Comparison of ENCODE assay signal across 1 cellular context in the genomic region with DNA sequence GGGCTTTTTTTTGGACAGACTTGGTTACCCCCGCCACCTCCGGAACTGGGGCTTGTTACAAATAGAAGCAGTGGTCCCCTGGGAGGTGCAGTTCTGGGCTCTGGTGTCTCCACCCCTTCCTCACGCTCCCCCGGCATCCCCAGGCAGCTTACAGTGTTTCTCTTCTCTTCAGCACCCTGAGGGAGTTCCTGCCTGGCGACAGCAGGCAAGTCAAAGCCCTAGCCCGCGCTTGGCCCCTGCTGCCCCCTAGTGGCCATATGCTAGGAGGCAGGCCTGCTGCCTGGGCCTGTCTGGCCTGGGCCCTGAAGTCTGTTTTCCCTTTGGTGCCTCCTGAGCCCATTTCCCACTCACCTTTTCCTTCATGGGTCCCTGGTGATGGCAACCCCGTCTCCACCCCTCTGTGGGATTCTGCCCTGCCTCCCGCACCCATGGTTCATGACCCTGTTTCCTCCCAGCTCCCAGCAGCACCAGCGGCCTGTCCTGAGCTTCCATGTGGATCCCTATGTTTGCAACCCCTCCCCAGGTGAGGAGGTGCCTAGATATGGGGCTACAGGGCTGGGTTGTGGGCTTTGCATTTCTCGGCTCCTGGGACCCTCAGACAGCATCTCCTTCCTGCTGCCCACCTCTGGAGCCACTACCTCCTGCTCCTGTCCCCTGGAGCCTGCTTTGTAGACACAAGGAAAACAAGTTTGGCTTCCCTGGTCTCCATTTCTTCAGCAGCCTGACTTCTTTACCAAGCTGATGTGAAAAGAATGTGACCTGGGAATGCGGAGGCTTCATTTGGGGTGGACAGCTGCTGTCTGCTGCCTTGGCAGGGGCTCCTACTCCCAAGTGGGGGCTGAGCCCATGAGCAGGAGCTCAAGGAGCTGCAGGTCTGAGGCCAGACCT.
TF ChIP-seq lines count a peak whose summit lies in the region.

No MANE protein-coding gene starts in this region.

TF ChIP-seq in HepG2, 621 proteins besides CTCF, POLR2A, EP300 and RAD21 (continued from another document and continues in another):
- TF ChIP-seq, protein P1, sequence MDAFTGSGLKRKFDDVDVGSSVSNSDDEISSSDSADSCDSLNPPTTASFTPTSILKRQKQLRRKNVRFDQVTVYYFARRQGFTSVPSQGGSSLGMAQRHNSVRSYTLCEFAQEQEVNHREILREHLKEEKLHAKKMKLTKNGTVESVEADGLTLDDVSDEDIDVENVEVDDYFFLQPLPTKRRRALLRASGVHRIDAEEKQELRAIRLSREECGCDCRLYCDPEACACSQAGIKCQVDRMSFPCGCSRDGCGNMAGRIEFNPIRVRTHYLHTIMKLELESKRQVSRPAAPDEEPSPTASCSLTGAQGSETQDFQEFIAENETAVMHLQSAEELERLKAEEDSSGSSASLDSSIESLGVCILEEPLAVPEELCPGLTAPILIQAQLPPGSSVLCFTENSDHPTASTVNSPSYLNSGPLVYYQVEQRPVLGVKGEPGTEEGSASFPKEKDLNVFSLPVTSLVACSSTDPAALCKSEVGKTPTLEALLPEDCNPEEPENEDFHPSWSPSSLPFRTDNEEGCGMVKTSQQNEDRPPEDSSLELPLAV (CRISPR knock-in tag; conservative IDR thresholded peaks at IDR 0.05; ENCODE audit: low read depth), result no peak
- TF ChIP-seq FOSL2 (CRISPR knock-in tag; IDR thresholded peaks at IDR 0.05), result peak; percentile 11; the same call in 1 of the 2 replicates
- no peak; the same call in 1 of the 2 replicates for TF ChIP-seq SOX5 (CRISPR knock-in tag; IDR thresholded peaks at IDR 0.05; ENCODE audit: borderline replicate concordance)
- TF ChIP-seq TARDBP (CRISPR knock-in tag; IDR thresholded peaks at IDR 0.05), result peak; percentile 62; the same call in 1 of the 2 replicates
- no peak for TF ChIP-seq RBAK (CRISPR knock-in tag; IDR thresholded peaks at IDR 0.05)
- TF ChIP-seq ZNF556 (CRISPR knock-in tag; IDR thresholded peaks at IDR 0.05; ENCODE audit: borderline replicate concordance), result no peak; the same call in 1 of the 2 replicates
- TF ChIP-seq ZNF251 (CRISPR knock-in tag; IDR thresholded peaks at IDR 0.05), result no peak
- TF ChIP-seq ZMYM3 (CRISPR knock-in tag; IDR thresholded peaks at IDR 0.05), result no peak
- TF ChIP-seq, protein P2, sequence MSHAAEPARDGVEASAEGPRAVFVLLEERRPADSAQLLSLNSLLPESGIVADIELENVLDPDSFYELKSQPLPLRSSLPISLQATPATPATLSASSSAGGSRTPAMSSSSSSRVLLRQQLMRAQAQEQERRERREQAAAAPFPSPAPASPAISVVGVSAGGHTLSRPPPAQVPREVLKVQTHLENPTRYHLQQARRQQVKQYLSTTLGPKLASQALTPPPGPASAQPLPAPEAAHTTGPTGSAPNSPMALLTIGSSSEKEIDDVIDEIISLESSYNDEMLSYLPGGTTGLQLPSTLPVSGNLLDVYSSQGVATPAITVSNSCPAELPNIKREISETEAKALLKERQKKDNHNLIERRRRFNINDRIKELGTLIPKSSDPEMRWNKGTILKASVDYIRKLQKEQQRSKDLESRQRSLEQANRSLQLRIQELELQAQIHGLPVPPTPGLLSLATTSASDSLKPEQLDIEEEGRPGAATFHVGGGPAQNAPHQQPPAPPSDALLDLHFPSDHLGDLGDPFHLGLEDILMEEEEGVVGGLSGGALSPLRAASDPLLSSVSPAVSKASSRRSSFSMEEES (CRISPR knock-in tag; IDR thresholded peaks at IDR 0.05), result no peak
- TF ChIP-seq, protein P3, sequence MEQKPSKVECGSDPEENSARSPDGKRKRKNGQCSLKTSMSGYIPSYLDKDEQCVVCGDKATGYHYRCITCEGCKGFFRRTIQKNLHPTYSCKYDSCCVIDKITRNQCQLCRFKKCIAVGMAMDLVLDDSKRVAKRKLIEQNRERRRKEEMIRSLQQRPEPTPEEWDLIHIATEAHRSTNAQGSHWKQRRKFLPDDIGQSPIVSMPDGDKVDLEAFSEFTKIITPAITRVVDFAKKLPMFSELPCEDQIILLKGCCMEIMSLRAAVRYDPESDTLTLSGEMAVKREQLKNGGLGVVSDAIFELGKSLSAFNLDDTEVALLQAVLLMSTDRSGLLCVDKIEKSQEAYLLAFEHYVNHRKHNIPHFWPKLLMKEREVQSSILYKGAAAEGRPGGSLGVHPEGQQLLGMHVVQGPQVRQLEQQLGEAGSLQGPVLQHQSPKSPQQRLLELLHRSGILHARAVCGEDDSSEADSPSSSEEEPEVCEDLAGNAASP (CRISPR knock-in tag; IDR thresholded peaks at IDR 0.05; ENCODE audit: borderline replicate concordance), result peak; percentile 52; the same call in 1 of the 2 replicates
- no peak for TF ChIP-seq ZNF75D (CRISPR knock-in tag; IDR thresholded peaks at IDR 0.05; ENCODE audit: borderline replicate concordance)
- no peak for TF ChIP-seq FOXP1 (IDR thresholded peaks at IDR 0.05)
- TF ChIP-seq FOXP1 (CRISPR knock-in tag; IDR thresholded peaks at IDR 0.05), result no peak
- TF ChIP-seq, protein P4, sequence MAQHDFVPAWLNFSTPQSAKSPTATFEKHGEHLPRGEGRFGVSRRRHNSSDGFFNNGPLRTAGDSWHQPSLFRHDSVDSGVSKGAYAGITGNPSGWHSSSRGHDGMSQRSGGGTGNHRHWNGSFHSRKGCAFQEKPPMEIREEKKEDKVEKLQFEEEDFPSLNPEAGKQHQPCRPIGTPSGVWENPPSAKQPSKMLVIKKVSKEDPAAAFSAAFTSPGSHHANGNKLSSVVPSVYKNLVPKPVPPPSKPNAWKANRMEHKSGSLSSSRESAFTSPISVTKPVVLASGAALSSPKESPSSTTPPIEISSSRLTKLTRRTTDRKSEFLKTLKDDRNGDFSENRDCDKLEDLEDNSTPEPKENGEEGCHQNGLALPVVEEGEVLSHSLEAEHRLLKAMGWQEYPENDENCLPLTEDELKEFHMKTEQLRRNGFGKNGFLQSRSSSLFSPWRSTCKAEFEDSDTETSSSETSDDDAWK (CRISPR knock-in tag; IDR thresholded peaks at IDR 0.05), result no peak
- TF ChIP-seq ZZZ3 (CRISPR knock-in tag; IDR thresholded peaks at IDR 0.05; ENCODE audit: borderline replicate concordance), result no peak
- TF ChIP-seq, protein P5, sequence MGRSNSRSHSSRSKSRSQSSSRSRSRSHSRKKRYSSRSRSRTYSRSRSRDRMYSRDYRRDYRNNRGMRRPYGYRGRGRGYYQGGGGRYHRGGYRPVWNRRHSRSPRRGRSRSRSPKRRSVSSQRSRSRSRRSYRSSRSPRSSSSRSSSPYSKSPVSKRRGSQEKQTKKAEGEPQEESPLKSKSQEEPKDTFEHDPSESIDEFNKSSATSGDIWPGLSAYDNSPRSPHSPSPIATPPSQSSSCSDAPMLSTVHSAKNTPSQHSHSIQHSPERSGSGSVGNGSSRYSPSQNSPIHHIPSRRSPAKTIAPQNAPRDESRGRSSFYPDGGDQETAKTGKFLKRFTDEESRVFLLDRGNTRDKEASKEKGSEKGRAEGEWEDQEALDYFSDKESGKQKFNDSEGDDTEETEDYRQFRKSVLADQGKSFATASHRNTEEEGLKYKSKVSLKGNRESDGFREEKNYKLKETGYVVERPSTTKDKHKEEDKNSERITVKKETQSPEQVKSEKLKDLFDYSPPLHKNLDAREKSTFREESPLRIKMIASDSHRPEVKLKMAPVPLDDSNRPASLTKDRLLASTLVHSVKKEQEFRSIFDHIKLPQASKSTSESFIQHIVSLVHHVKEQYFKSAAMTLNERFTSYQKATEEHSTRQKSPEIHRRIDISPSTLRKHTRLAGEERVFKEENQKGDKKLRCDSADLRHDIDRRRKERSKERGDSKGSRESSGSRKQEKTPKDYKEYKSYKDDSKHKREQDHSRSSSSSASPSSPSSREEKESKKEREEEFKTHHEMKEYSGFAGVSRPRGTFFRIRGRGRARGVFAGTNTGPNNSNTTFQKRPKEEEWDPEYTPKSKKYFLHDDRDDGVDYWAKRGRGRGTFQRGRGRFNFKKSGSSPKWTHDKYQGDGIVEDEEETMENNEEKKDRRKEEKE (IDR thresholded peaks at IDR 0.05), result no peak
- TF ChIP-seq, protein P6, sequence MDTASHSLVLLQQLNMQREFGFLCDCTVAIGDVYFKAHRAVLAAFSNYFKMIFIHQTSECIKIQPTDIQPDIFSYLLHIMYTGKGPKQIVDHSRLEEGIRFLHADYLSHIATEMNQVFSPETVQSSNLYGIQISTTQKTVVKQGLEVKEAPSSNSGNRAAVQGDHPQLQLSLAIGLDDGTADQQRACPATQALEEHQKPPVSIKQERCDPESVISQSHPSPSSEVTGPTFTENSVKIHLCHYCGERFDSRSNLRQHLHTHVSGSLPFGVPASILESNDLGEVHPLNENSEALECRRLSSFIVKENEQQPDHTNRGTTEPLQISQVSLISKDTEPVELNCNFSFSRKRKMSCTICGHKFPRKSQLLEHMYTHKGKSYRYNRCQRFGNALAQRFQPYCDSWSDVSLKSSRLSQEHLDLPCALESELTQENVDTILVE (CRISPR knock-in tag; IDR thresholded peaks at IDR 0.05), result no peak
- no peak; the same call in 1 of the 2 replicates for TF ChIP-seq MIER3 (CRISPR knock-in tag; IDR thresholded peaks at IDR 0.05; ENCODE audit: borderline replicate concordance)
- peak; percentile 78 for TF ChIP-seq RBM39 (IDR thresholded peaks at IDR 0.05; ENCODE audit: low read depth, low read length, poor library complexity, severe bottlenecking)
- no peak for TF ChIP-seq ELF3 (CRISPR knock-in tag; IDR thresholded peaks at IDR 0.05)
- TF ChIP-seq KLF13 (CRISPR knock-in tag; IDR thresholded peaks at IDR 0.05), result no peak
- no peak; the same call in 1 of the 2 replicates for TF ChIP-seq ZBTB38 (CRISPR knock-in tag; IDR thresholded peaks at IDR 0.05)
- 0 out of 2 replicates have a peak, but pooled peaks have one; percentile 68 for TF ChIP-seq NFKB2 (CRISPR knock-in tag; IDR thresholded peaks at IDR 0.05; ENCODE audit: borderline replicate concordance)
- no peak for TF ChIP-seq ZNF766 (CRISPR knock-in tag; IDR thresholded peaks at IDR 0.05; ENCODE audit: borderline replicate concordance)
- TF ChIP-seq SNAPC2 (CRISPR knock-in tag; IDR thresholded peaks at IDR 0.05), result no peak
- TF ChIP-seq U2AF2 (IDR thresholded peaks at IDR 0.05; ENCODE audit: low read depth, low read length), result no peak
- TF ChIP-seq, protein P7, sequence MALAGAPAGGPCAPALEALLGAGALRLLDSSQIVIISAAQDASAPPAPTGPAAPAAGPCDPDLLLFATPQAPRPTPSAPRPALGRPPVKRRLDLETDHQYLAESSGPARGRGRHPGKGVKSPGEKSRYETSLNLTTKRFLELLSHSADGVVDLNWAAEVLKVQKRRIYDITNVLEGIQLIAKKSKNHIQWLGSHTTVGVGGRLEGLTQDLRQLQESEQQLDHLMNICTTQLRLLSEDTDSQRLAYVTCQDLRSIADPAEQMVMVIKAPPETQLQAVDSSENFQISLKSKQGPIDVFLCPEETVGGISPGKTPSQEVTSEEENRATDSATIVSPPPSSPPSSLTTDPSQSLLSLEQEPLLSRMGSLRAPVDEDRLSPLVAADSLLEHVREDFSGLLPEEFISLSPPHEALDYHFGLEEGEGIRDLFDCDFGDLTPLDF (CRISPR knock-in tag; IDR thresholded peaks at IDR 0.05), result no peak
- TF ChIP-seq, protein P8, sequence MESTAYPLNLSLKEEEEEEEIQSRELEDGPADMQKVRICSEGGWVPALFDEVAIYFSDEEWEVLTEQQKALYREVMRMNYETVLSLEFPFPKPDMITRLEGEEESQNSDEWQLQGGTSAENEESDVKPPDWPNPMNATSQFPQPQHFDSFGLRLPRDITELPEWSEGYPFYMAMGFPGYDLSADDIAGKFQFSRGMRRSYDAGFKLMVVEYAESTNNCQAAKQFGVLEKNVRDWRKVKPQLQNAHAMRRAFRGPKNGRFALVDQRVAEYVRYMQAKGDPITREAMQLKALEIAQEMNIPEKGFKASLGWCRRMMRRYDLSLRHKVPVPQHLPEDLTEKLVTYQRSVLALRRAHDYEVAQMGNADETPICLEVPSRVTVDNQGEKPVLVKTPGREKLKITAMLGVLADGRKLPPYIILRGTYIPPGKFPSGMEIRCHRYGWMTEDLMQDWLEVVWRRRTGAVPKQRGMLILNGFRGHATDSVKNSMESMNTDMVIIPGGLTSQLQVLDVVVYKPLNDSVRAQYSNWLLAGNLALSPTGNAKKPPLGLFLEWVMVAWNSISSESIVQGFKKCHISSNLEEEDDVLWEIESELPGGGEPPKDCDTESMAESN (CRISPR knock-in tag; conservative IDR thresholded peaks at IDR 0.05), result peak; percentile 68; the same call in 1 of the 2 replicates
- TF ChIP-seq MAFF (IDR thresholded peaks at IDR 0.05; ENCODE audit: low read depth, low read length), result no peak
- TF ChIP-seq ZNF343 (CRISPR knock-in tag; IDR thresholded peaks at IDR 0.05), result no peak
- TF ChIP-seq SOX13 (IDR thresholded peaks at IDR 0.05), result no peak
- TF ChIP-seq SOX13 (CRISPR knock-in tag; conservative IDR thresholded peaks at IDR 0.05 in 1 of 2, IDR thresholded peaks at IDR 0.05 in 1 of 2), result no peak
- peak; percentile 79; the same call in 1 of the 2 replicates for TF ChIP-seq SSRP1 (CRISPR knock-in tag; IDR thresholded peaks at IDR 0.05)
- TF ChIP-seq ZNF12 (CRISPR knock-in tag; IDR thresholded peaks at IDR 0.05), result no peak
- TF ChIP-seq, protein P9, sequence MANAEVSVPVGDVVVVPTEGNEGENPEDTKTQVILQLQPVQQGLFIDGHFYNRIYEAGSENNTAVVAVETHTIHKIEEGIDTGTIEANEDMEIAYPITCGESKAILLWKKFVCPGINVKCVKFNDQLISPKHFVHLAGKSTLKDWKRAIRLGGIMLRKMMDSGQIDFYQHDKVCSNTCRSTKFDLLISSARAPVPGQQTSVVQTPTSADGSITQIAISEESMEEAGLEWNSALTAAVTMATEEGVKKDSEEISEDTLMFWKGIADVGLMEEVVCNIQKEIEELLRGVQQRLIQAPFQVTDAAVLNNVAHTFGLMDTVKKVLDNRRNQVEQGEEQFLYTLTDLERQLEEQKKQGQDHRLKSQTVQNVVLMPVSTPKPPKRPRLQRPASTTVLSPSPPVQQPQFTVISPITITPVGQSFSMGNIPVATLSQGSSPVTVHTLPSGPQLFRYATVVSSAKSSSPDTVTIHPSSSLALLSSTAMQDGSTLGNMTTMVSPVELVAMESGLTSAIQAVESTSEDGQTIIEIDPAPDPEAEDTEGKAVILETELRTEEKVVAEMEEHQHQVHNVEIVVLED (CRISPR knock-in tag; IDR thresholded peaks at IDR 0.05; ENCODE audit: borderline replicate concordance), result peak; percentile 59; the same call in 1 of the 2 replicates
- no peak for TF ChIP-seq KMT2A (CRISPR knock-in tag; IDR thresholded peaks at IDR 0.05)
- no peak for TF ChIP-seq U2AF1 (optimal IDR thresholded peaks at IDR 0.05; ENCODE audit: low read depth, low read length)
- TF ChIP-seq, protein P10, sequence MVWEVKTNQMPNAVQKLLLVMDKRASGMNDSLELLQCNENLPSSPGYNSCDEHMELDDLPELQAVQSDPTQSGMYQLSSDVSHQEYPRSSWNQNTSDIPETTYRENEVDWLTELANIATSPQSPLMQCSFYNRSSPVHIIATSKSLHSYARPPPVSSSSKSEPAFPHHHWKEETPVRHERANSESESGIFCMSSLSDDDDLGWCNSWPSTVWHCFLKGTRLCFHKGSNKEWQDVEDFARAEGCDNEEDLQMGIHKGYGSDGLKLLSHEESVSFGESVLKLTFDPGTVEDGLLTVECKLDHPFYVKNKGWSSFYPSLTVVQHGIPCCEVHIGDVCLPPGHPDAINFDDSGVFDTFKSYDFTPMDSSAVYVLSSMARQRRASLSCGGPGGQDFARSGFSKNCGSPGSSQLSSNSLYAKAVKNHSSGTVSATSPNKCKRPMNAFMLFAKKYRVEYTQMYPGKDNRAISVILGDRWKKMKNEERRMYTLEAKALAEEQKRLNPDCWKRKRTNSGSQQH (CRISPR knock-in tag; IDR thresholded peaks at IDR 0.05; ENCODE audit: low read depth), result no peak
- TF ChIP-seq ZNF709 (CRISPR knock-in tag; IDR thresholded peaks at IDR 0.05), result no peak
- TF ChIP-seq HDAC6 (IDR thresholded peaks at IDR 0.05; ENCODE audit: low read depth, low read length), result no peak
